Comparison of ENCODE assay signal across 8 cellular contexts in genomic region chr12:104288635-104289258, GRCh38. TPM values are rescaled to one million over a fixed set of nuclear protein-coding genes. Genes with fewer than 3 reads are reported as not detected.
DNase-seq lines count a peak whose midpoint lies in the region; ATAC-seq and TF ChIP-seq lines count a peak whose summit lies in the region.

No MANE protein-coding gene starts in this region.

- no peaks in the 10 kb centered on the region for H3K27me3 ChIP-seq in mammary epithelial cell (ENCODE audit: insufficient read depth, low read length)
- no peaks in the 10 kb centered on the region for H3K27me3 ChIP-seq in smooth muscle cell (ENCODE audit: low read depth)

- peaks cover 9% of the 10 kb centered on the region for H3F3A ChIP-seq in smooth muscle cell (ENCODE audit: low read depth)

- TF ChIP-seq CTCF in VCaP (conservative IDR thresholded peaks at IDR 0.05) (no peak), mammary epithelial cell (conservative IDR thresholded peaks at IDR 0.05 in 1 of 2, IDR thresholded peaks at IDR 0.05 in 1 of 2; ENCODE audit: extremely low read depth in 1 of 2, insufficient read depth in 1 of 2, low read depth in 1 of 2, low read length in 2 of 2) (peak in 1 of 2 donors; percentile 5), smooth muscle cell (IDR thresholded peaks at IDR 0.05; ENCODE audit: borderline replicate concordance, insufficient read depth, poor library complexity, severe bottlenecking) (no peak)

- peak overlapping the region; percentile 100 for H3K9ac ChIP-seq in mammary epithelial cell (ENCODE audit: insufficient read depth, low read length)
- H3K9ac ChIP-seq in smooth muscle cell (ENCODE audit: low read depth), result peak overlapping the region; percentile 91

- H3K4me3 ChIP-seq in mammary epithelial cell (replicated peaks in 1 of 3; ENCODE audit: insufficient read depth in 1 of 3, low read depth in 2 of 3, low read length in 3 of 3) (peak overlapping the region; percentile 60 to 100 (median 84)), smooth muscle cell (peak overlapping the region; percentile 78)

- WGBS in mammary epithelial cell (ENCODE audit: low coverage, missing lambda C conversion rate), result 0% methylated on average over 20 of the region's 41 CpGs
- WGBS in smooth muscle cell (ENCODE audit: low lambda C conversion rate), result under 1% methylated on average over 41 of the region's 41 CpGs

- BruUV-seq in mammary epithelial cell (replicated peaks; lab: Mats Ljungman, UMichigan), result no TSS peak

- H3K79me2 ChIP-seq in mammary epithelial cell (ENCODE audit: insufficient read depth, low read length), result peaks cover 67% of the 10 kb centered on the region
- peaks cover 62% of the 10 kb centered on the region for H3K79me2 ChIP-seq in smooth muscle cell (ENCODE audit: low read depth)

- H3K4me2 ChIP-seq in mammary epithelial cell (ENCODE audit: insufficient read depth, low read depth, low read length), result peak overlapping the region; percentile 95
- peak overlapping the region; percentile 84 for H3K4me2 ChIP-seq in smooth muscle cell

- ATAC-seq in GM18861 (IDR thresholded peaks at IDR 0.05; ENCODE audit: unreplicated experiment) (peak; percentile 50), HG03103 (IDR thresholded peaks at IDR 0.05; ENCODE audit: low read depth, unreplicated experiment) (peak; percentile 47)

- H2AFZ ChIP-seq in mammary epithelial cell (ENCODE audit: low read depth, low read length) (no peak overlapping the region), smooth muscle cell (ENCODE audit: low read depth) (peak overlapping the region; percentile 4)

- CTCF ChIA-PET in mammary epithelial cell (lab: Charles Lee; ENCODE audit: low non-redundant PET), result no interaction called here

- H3K36me3 ChIP-seq in mammary epithelial cell (ENCODE audit: insufficient read depth, low read length) (peaks cover 17% of the 10 kb centered on the region), smooth muscle cell (ENCODE audit: low read depth) (no peaks in the 10 kb centered on the region)

- dilution Hi-C loops in mammary epithelial cell (cut with HindIII; ENCODE audit: low sequenced_read_pairs), result loop anchor here (5.0 kb wide), 1 partner anchor 66 kb away; no protein-coding TSS in a partner anchor

- DNase-seq in A172 (ENCODE audit: low spot score), result peak; percentile 65
- DNase-seq in NCI-H2171 treated with DMSO at 0.1 percent for 48 hours (lab: John Stamatoyannopoulos, UW), result peak; percentile 91
- peak; percentile 90 for DNase-seq in mammary epithelial cell
- DNase-seq in iPS-NIHi11 (ENCODE audit: low spot score), result peak; percentile 88
- peak; percentile 23 for DNase-seq in smooth muscle cell (lab: John Stamatoyannopoulos, UW; ENCODE audit: unreplicated experiment)

- H3K9me3 ChIP-seq in mammary epithelial cell (replicated peaks; ENCODE audit: insufficient read depth, low read length), result no peaks in the 10 kb centered on the region
- H3K9me3 ChIP-seq in smooth muscle cell (replicated peaks; ENCODE audit: low read depth), result no peaks in the 10 kb centered on the region

- peaks cover 31% of the 10 kb centered on the region for H3K4me1 ChIP-seq in mammary epithelial cell (ENCODE audit: insufficient read depth, low read length)
- peaks cover 24% of the 10 kb centered on the region for H3K4me1 ChIP-seq in smooth muscle cell (ENCODE audit: low read depth)

- intact Hi-C loops in mammary epithelial cell (cut with micrococcal nuclease), result loop anchor here (1.0 to 5.0 kb wide), 3 partner anchors 87 to 231 kb away; partner anchors contain the start of gene NFYB

- no peaks in the 10 kb centered on the region for H4K20me1 ChIP-seq in mammary epithelial cell (ENCODE audit: insufficient read depth, low read length)
- peaks cover 53% of the 10 kb centered on the region for H4K20me1 ChIP-seq in smooth muscle cell (ENCODE audit: low read depth)

- H3K27ac ChIP-seq in VCaP, result peak overlapping the region; percentile 92
- peak overlapping the region; percentile 99 for H3K27ac ChIP-seq in mammary epithelial cell (ENCODE audit: insufficient read depth, low read depth, low read length)
- H3K27ac ChIP-seq in smooth muscle cell (ENCODE audit: low read depth), result peak overlapping the region; percentile 98

- in situ Hi-C loops in mammary epithelial cell (cut with MboI; ENCODE audit: low sequenced_read_pairs in 2 of 2), result loop anchor here in 1 of 2 donors (5.0 kb wide), 1 partner anchor 71 kb away; the partner anchor contains the start of gene TXNRD1

RNA-seq across cellular contexts. Expression of gene EID3, which starts 14.8 kb away (rescaled TPM):
- total RNA-seq in A172 (2014; rRNA removed; shearing (Covaris generic)), result 1.1 and 5.7 TPM in 2 replicates
- 1 to 10 TPM; 5.3 to 6.3 TPM for total RNA-seq in mammary epithelial cell
- 0.95 TPM for polyA plus RNA-seq in mammary epithelial cell
- not detected for polyA minus RNA-seq in mammary epithelial cell
- total RNA-seq in smooth muscle cell, result 2.5 and 4.0 TPM in 2 replicates
- 1.1 and 1.5 TPM in 2 replicates for polyA plus RNA-seq in smooth muscle cell

Comparison
In these comparisons a context has a peak if more than half of its experiments do, and no peak if none do; other contexts are left out.
1. Peak in every context shown above with its lines: DNase-seq, ATAC-seq, H3K4me3 ChIP-seq and H3K27ac ChIP-seq.
2. DNase-seq: peak in every context shown above with its lines; median percentile 91 in NCI-H2171 treated with DMSO at 0.1 percent for 48 hours; 90 in mammary epithelial cell; 88 in iPS-NIHi11; 65 in A172; 23 in smooth muscle cell.